In genomic region chr3:194346621-194347020, GRCh38 we compare ENCODE assay signal across 18 cellular contexts. TPM values are rescaled to one million over a fixed set of nuclear protein-coding genes. Genes with fewer than 3 reads are reported as not detected.
DNase-seq lines count a peak whose midpoint lies in the region; ATAC-seq and TF ChIP-seq lines count a peak whose summit lies in the region.
"Had no signal": no experiment of that assay in that cellular context is flagged by ENCODE, and none has a peak within 500 bp of the region (broad histone marks: within the 10 kb centered on the region; RNA-seq: fewer than 3 reads in every experiment).

No MANE protein-coding gene starts in this region.

- H3K36me3 Mint-ChIP-seq in activated T-cell treated with anti-CD3 and anti-CD28 coated beads, Interleukin-2, amount 50 U/mL, for 72 hours (ENCODE audit: insufficient read depth in 2 of 2), result no peaks in the 10 kb centered on the region

- H3K27ac Mint-ChIP-seq in activated T-cell treated with anti-CD3 and anti-CD28 coated beads, Interleukin-2, amount 50 U/mL, for 72 hours, result no peak overlapping the region

- TF ChIP-seq CTCF in left lung (IDR thresholded peaks at IDR 0.05), result no peak

- peaks cover 8% of the 10 kb centered on the region for H3K27me3 Mint-ChIP-seq in activated T-cell treated with anti-CD3 and anti-CD28 coated beads, Interleukin-2, amount 50 U/mL, for 72 hours (ENCODE audit: low read depth)

- peak overlapping the region in 1 of 2 donors; percentile 47 for H3K27ac ChIP-seq in left lung
- H3K27ac ChIP-seq: KMS-11, PC-9 had no signal

- H3K36me3 ChIP-seq in left lung, result no peaks in the 10 kb centered on the region

- ATAC-seq in activated T-cell treated with anti-CD3 and anti-CD28 coated beads, Interleukin-2, amount 50 U/mL, for 72 hours (replicated peaks in 1 of 2), result peak; percentile 61 to 66
- ATAC-seq in left lung, result peak; percentile 53
- no peak for ATAC-seq in GM21619 (IDR thresholded peaks at IDR 0.05; ENCODE audit: unreplicated experiment)
- no peak for ATAC-seq in GM21447 (IDR thresholded peaks at IDR 0.05; ENCODE audit: unreplicated experiment)

- H3K4me3 Mint-ChIP-seq in activated T-cell treated with anti-CD3 and anti-CD28 coated beads, Interleukin-2, amount 50 U/mL, for 72 hours, result no peak overlapping the region

- H3K4me3 ChIP-seq in left lung, result no peak overlapping the region
- H3K4me3 ChIP-seq: PC-9 had no signal

- H3K9me3 Mint-ChIP-seq in activated T-cell treated with anti-CD3 and anti-CD28 coated beads, Interleukin-2, amount 50 U/mL, for 72 hours, result no peaks in the 10 kb centered on the region

- peaks cover 7% of the 10 kb centered on the region for H3K4me1 Mint-ChIP-seq in activated T-cell treated with anti-CD3 and anti-CD28 coated beads, Interleukin-2, amount 50 U/mL, for 72 hours (ENCODE audit: low read depth)

- no peak for DNase-seq in activated T-cell treated with anti-CD3 and anti-CD28 coated beads, Interleukin-2, amount 50 U/mL, for 72 hours
- DNase-seq in activated T-cell treated with anti-CD3 and anti-CD28 coated beads for 4 hours, result no peak
- peak; percentile 30 for DNase-seq in astrocyte of the hippocampus (ENCODE audit: low read depth, low spot score)
- no peak for DNase-seq in left lung
- DNase-seq in stromal cell of bone marrow (ENCODE audit: low read depth), result peak; percentile 45
- DNase-seq in SK-N-DZ (ENCODE audit: low spot score), result no peak
- DNase-seq: 8988T, NCI-H1092 treated with DMSO at 0.1 percent for 48 hours, NCI-H187, NCI-H446 treated with DMSO at 0.1 percent for 48 hours, NCI-H748 treated with DMSO at 0.1 percent for 48 hours, PC-9 had no signal

- H3K9me3 ChIP-seq in left lung, result no peaks in the 10 kb centered on the region

- H3K27me3 ChIP-seq in left lung, result peaks cover 0 to 28% of the 10 kb centered on the region in 2 donors

- intact Hi-C loops in left lung (cut with DNase I), result no loop called here

- H3K4me1 ChIP-seq in left lung, result no peaks in the 10 kb centered on the region

RNA-seq across cellular contexts. Expression of gene CPN2, which starts 4.5 kb away (rescaled TPM):
- not detected for total RNA-seq in activated T-cell treated with anti-CD3 and anti-CD28 coated beads, Interleukin-2, amount 50 U/mL, for 72 hours
- total RNA-seq in left lung, result not detected
- polyA plus RNA-seq in SK-N-DZ (2014; cell fraction: cytosol; rRNA removed), result not detected in 2 replicates
- polyA plus RNA-seq in SK-N-DZ (2014; cell fraction: nucleus; rRNA removed), result not detected in 2 replicates
- total RNA-seq: G401, H1, MCF 10A, PC-9 had no signal

RNA-seq across cellular contexts. Expression of gene LRRC15, which starts 22.9 kb away (rescaled TPM):
- total RNA-seq in activated T-cell treated with anti-CD3 and anti-CD28 coated beads, Interleukin-2, amount 50 U/mL, for 72 hours, result not detected
- 1 to 10 TPM in 1 of 2 donors, under 1 TPM in 1; 0.42 to 6.2 TPM for total RNA-seq in left lung
- polyA plus RNA-seq in SK-N-DZ (2014; cell fraction: cytosol; rRNA removed), result not detected in 2 replicates
- not detected in 2 replicates for polyA plus RNA-seq in SK-N-DZ (2014; cell fraction: nucleus; rRNA removed)
- total RNA-seq: MCF 10A, PC-9 had no signal

RNA-seq across cellular contexts. Expression of gene GP5, which starts 52.4 kb away (rescaled TPM):
- 1 to 10 TPM; 1.6 to 1.9 TPM for total RNA-seq in activated T-cell treated with anti-CD3 and anti-CD28 coated beads, Interleukin-2, amount 50 U/mL, for 72 hours
- total RNA-seq in left lung, result under 1 TPM; 0.15 to 0.16 TPM
- polyA plus RNA-seq in SK-N-DZ (2014; cell fraction: cytosol; rRNA removed), result not detected in 2 replicates
- polyA plus RNA-seq in SK-N-DZ (2014; cell fraction: nucleus; rRNA removed), result not detected in 2 replicates
- total RNA-seq: G401, MCF 10A, PC-9 had no signal

Comparison
In these comparisons a context has a peak if more than half of its experiments do, and no peak if none do; other contexts are left out.
1. ATAC-seq: peak in activated T-cell treated with anti-CD3 and anti-CD28 coated beads, Interleukin-2, amount 50 U/mL, for 72 hours (2 of 2) and left lung (single experiment); none in GM21619 (single experiment) and GM21447 (single experiment).
2. DNase-seq: peak in astrocyte of the hippocampus (single experiment) and stromal cell of bone marrow (single experiment); none in activated T-cell treated with anti-CD3 and anti-CD28 coated beads, Interleukin-2, amount 50 U/mL, for 72 hours (0 of 2), activated T-cell treated with anti-CD3 and anti-CD28 coated beads for 4 hours (single experiment), left lung (0 of 2) and SK-N-DZ (single experiment).